In the genomic region with DNA sequence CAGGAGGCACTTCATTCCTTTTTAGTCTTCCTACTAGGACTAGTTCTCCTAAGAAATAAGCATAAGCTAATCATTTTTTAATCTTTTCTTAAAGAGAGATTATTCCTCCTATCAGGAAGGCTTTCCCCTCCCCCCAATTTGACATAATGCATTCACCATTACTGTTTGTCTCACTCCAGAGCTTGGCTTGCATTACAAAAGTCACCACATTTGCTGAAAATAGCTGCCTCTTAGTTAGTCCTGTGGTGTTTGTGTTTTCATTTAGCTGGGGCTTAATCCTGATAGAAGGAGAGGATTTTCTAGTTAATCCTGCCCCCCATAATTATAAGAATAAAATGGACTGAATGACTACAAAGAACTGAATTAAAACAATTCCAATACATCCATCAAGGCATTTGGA, we compare ENCODE assay signal across 28 cellular contexts.
"Had no signal": no experiment of that assay in that cellular context is flagged by ENCODE, and none has a peak within 500 bp of the region (broad histone marks: within the 10 kb centered on the region; RNA-seq: fewer than 3 reads in every experiment).

No MANE protein-coding gene starts in this region.

- H3K36me3 Mint-ChIP-seq: activated naive CD4-positive, alpha-beta T cell treated with anti-CD3 and anti-CD28 coated beads, Interleukin-2, amount 10 ng/mL, durations not matched to agents 7 days and 5 days; activated naive CD8-positive, alpha-beta T cell treated with anti-CD3 and anti-CD28 coated beads, Interleukin-2, amount 10 ng/mL, durations not matched to agents 7 days and 5 days had no signal

- H3K36me3 ChIP-seq: ascending aorta, brain microvascular endothelial cell, esophagus muscularis mucosa, gastrocnemius medialis had no signal

- H3K27me3 Mint-ChIP-seq: activated CD4-positive, alpha-beta memory T cell treated with anti-CD3 and anti-CD28 coated beads, Interleukin-2, amount 10 ng/mL, durations not matched to agents 7 days and 5 days; activated CD4-positive, alpha-beta T cell treated with anti-CD3 and anti-CD28 coated beads, Interleukin-2, amount 10 ng/mL, durations not matched to agents 7 days and 5 days; activated naive CD4-positive, alpha-beta T cell treated with anti-CD3 and anti-CD28 coated beads, Interleukin-2, amount 10 ng/mL, durations not matched to agents 7 days and 5 days; activated naive CD8-positive, alpha-beta T cell treated with anti-CD3 and anti-CD28 coated beads, Interleukin-2, amount 10 ng/mL, durations not matched to agents 7 days and 5 days; activated T-cell treated with anti-CD3 and anti-CD28 coated beads, Interleukin-2, amount 50 U/mL, for 24 hours; central memory CD8-positive, alpha-beta T cell; dendritic cell treated with granulocyte-macrophage colony-stimulating factor and Interleukin-4, amounts not matched to agents 40 ng/mL and 50 ng/mL, for 4 days; effector memory CD8-positive, alpha-beta T cell had no signal

- H3K4me3 ChIP-seq: ascending aorta, coronary artery, dorsolateral prefrontal cortex, esophagus muscularis mucosa, gastrocnemius medialis had no signal

- DNase-seq: activated CD4-positive, alpha-beta memory T cell treated with anti-CD3 and anti-CD28 coated beads, Interleukin-2, amount 10 ng/mL, durations not matched to agents 7 days and 5 days; activated CD4-positive, alpha-beta T cell treated with anti-CD3 and anti-CD28 coated beads for 1 hour; activated CD4-positive, alpha-beta T cell treated with anti-CD3 and anti-CD28 coated beads for 4 hours; activated CD4-positive, alpha-beta T cell treated with anti-CD3 and anti-CD28 coated beads, Interleukin-2, amount 10 ng/mL, durations not matched to agents 7 days and 5 days; activated CD4-positive, alpha-beta T cell treated with anti-CD3 and anti-CD28 coated beads, Interleukin-2, amount 50 U/mL, for 4 hours; activated CD8-positive, alpha-beta memory T cell treated with anti-CD3 and anti-CD28 coated beads, Interleukin-2, amount 50 U/mL, for 48 hours; activated gamma-delta T cell; activated naive CD4-positive, alpha-beta T cell; activated naive CD4-positive, alpha-beta T cell treated with anti-CD3 and anti-CD28 coated beads, Interleukin-2, amount 10 ng/mL, durations not matched to agents 7 days and 5 days; activated naive CD8-positive, alpha-beta T cell treated with anti-CD3 and anti-CD28 coated beads, Interleukin-2, amount 10 ng/mL, durations not matched to agents 7 days and 5 days; activated T-cell treated with anti-CD3 and anti-CD28 coated beads for 4 hours; activated T-cell treated with anti-CD3 and anti-CD28 coated beads, Interleukin-2, amount 50 U/mL, for 24 hours; activated T-cell treated with anti-CD3 and anti-CD28 coated beads, Interleukin-2, amount 50 U/mL, for 72 hours; brain microvascular endothelial cell; dorsolateral prefrontal cortex; effector memory CD8-positive, alpha-beta T cell; erythroblast; foreskin keratinocyte; gastrocnemius medialis; glutamatergic neuron; hippocampal formation; T-helper 2 cell had no signal

- H3K27ac ChIP-seq: ascending aorta, brain microvascular endothelial cell, coronary artery, dorsolateral prefrontal cortex, esophagus muscularis mucosa, foreskin keratinocyte, gastrocnemius medialis had no signal

- H3K4me1 Mint-ChIP-seq: activated CD4-positive, alpha-beta memory T cell treated with anti-CD3 and anti-CD28 coated beads, Interleukin-2, amount 10 ng/mL, durations not matched to agents 7 days and 5 days; activated CD4-positive, alpha-beta T cell treated with anti-CD3 and anti-CD28 coated beads, Interleukin-2, amount 10 ng/mL, durations not matched to agents 7 days and 5 days; activated naive CD4-positive, alpha-beta T cell treated with anti-CD3 and anti-CD28 coated beads, Interleukin-2, amount 10 ng/mL, durations not matched to agents 7 days and 5 days; activated naive CD8-positive, alpha-beta T cell treated with anti-CD3 and anti-CD28 coated beads, Interleukin-2, amount 10 ng/mL, durations not matched to agents 7 days and 5 days; central memory CD8-positive, alpha-beta T cell had no signal

- ATAC-seq: activated naive CD4-positive, alpha-beta T cell treated with anti-CD3 and anti-CD28 coated beads, Interleukin-2, amount 50 U/mL, for 72 hours; activated T-cell treated with anti-CD3 and anti-CD28 coated beads, Interleukin-2, amount 50 U/mL, for 72 hours; effector memory CD8-positive, alpha-beta T cell; foreskin keratinocyte; gastrocnemius medialis had no signal

- H3K27ac Mint-ChIP-seq: activated CD4-positive, alpha-beta memory T cell treated with anti-CD3 and anti-CD28 coated beads, Interleukin-2, amount 10 ng/mL, durations not matched to agents 7 days and 5 days; activated CD4-positive, alpha-beta T cell treated with anti-CD3 and anti-CD28 coated beads, Interleukin-2, amount 10 ng/mL, durations not matched to agents 7 days and 5 days; activated naive CD4-positive, alpha-beta T cell treated with anti-CD3 and anti-CD28 coated beads, Interleukin-2, amount 10 ng/mL, durations not matched to agents 7 days and 5 days; activated naive CD4-positive, alpha-beta T cell treated with anti-CD3 and anti-CD28 coated beads, Interleukin-2, amount 50 U/mL, for 72 hours; activated T-cell treated with anti-CD3 and anti-CD28 coated beads, Interleukin-2, amount 50 U/mL, for 24 hours; activated T-cell treated with anti-CD3 and anti-CD28 coated beads, Interleukin-2, amount 50 U/mL, for 72 hours; dendritic cell treated with granulocyte-macrophage colony-stimulating factor and Interleukin-4, amounts not matched to agents 40 ng/mL and 50 ng/mL, for 4 days; effector memory CD8-positive, alpha-beta T cell had no signal

- H3K4me3 Mint-ChIP-seq: activated CD4-positive, alpha-beta memory T cell treated with anti-CD3 and anti-CD28 coated beads, Interleukin-2, amount 10 ng/mL, durations not matched to agents 7 days and 5 days; activated CD4-positive, alpha-beta T cell treated with anti-CD3 and anti-CD28 coated beads, Interleukin-2, amount 10 ng/mL, durations not matched to agents 7 days and 5 days; activated naive CD4-positive, alpha-beta T cell treated with anti-CD3 and anti-CD28 coated beads, Interleukin-2, amount 10 ng/mL, durations not matched to agents 7 days and 5 days; activated naive CD8-positive, alpha-beta T cell treated with anti-CD3 and anti-CD28 coated beads, Interleukin-2, amount 10 ng/mL, durations not matched to agents 7 days and 5 days; activated T-cell treated with anti-CD3 and anti-CD28 coated beads, Interleukin-2, amount 50 U/mL, for 24 hours; activated T-cell treated with anti-CD3 and anti-CD28 coated beads, Interleukin-2, amount 50 U/mL, for 72 hours; central memory CD8-positive, alpha-beta T cell; dendritic cell treated with granulocyte-macrophage colony-stimulating factor and Interleukin-4, amounts not matched to agents 40 ng/mL and 50 ng/mL, for 4 days; effector memory CD8-positive, alpha-beta T cell had no signal

- H3K9me3 ChIP-seq: ascending aorta, esophagus muscularis mucosa, gastrocnemius medialis had no signal

- H3K4me1 ChIP-seq: ascending aorta, esophagus muscularis mucosa, foreskin keratinocyte, gastrocnemius medialis had no signal

- H3K27me3 ChIP-seq: ascending aorta, brain microvascular endothelial cell, esophagus muscularis mucosa, foreskin keratinocyte, gastrocnemius medialis had no signal
